In the genomic region with DNA sequence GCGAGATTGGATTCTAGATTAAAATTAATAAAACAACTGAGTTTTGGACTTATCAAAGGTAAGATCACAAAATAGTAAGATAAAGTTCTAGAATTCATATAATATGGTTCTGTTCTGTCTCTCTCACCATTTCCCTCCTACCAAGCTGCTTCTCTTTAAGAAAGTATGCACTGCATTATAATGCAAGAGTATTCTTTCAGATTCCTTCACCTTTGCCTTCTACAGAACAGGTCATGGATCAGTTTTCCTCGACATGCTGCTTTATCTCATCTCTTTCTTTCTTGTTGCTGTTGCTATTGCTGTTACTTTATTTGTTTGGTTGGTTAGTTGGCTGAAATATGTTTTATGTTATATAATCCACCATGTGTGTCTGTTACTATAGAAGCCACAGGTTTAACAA, we compare ENCODE assay signal across 1 cellular context.
TF ChIP-seq lines count a peak whose summit lies in the region.

No MANE protein-coding gene starts in this region.

TF ChIP-seq in GM23338, 12 proteins besides CTCF, POLR2A, EP300 and RAD21 (continued from another document):
- TF ChIP-seq, protein P1, sequence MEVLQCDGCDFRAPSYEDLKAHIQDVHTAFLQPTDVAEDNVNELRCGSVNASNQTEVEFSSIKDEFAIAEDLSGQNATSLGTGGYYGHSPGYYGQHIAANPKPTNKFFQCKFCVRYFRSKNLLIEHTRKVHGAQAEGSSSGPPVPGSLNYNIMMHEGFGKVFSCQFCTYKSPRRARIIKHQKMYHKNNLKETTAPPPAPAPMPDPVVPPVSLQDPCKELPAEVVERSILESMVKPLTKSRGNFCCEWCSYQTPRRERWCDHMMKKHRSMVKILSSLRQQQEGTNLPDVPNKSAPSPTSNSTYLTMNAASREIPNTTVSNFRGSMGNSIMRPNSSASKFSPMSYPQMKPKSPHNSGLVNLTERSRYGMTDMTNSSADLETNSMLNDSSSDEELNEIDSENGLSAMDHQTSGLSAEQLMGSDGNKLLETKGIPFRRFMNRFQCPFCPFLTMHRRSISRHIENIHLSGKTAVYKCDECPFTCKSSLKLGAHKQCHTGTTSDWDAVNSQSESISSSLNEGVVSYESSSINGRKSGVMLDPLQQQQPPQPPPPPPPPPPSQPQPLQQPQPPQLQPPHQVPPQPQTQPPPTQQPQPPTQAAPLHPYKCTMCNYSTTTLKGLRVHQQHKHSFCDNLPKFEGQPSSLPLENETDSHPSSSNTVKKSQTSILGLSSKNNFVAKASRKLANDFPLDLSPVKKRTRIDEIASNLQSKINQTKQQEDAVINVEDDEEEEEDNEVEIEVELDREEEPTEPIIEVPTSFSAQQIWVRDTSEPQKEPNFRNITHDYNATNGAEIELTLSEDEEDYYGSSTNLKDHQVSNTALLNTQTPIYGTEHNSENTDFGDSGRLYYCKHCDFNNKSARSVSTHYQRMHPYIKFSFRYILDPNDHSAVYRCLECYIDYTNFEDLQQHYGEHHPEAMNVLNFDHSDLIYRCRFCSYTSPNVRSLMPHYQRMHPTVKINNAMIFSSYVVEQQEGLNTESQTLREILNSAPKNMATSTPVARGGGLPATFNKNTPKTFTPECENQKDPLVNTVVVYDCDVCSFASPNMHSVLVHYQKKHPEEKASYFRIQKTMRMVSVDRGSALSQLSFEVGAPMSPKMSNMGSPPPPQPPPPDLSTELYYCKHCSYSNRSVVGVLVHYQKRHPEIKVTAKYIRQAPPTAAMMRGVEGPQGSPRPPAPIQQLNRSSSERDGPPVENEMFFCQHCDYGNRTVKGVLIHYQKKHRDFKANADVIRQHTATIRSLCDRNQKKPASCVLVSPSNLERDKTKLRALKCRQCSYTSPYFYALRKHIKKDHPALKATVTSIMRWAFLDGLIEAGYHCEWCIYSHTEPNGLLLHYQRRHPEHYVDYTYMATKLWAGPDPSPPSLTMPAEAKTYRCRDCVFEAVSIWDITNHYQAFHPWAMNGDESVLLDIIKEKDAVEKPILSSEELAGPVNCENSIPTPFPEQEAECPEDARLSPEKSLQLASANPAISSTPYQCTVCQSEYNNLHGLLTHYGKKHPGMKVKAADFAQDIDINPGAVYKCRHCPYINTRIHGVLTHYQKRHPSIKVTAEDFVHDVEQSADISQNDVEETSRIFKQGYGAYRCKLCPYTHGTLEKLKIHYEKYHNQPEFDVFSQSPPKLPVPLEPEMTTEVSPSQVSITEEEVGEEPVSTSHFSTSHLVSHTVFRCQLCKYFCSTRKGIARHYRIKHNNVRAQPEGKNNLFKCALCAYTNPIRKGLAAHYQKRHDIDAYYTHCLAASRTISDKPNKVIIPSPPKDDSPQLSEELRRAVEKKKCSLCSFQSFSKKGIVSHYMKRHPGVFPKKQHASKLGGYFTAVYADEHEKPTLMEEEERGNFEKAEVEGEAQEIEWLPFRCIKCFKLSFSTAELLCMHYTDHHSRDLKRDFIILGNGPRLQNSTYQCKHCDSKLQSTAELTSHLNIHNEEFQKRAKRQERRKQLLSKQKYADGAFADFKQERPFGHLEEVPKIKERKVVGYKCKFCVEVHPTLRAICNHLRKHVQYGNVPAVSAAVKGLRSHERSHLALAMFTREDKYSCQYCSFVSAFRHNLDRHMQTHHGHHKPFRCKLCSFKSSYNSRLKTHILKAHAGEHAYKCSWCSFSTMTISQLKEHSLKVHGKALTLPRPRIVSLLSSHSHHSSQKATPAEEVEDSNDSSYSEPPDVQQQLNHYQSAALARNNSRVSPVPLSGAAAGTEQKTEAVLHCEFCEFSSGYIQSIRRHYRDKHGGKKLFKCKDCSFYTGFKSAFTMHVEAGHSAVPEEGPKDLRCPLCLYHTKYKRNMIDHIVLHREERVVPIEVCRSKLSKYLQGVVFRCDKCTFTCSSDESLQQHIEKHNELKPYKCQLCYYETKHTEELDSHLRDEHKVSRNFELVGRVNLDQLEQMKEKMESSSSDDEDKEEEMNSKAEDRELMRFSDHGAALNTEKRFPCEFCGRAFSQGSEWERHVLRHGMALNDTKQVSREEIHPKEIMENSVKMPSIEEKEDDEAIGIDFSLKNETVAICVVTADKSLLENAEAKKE (CRISPR knock-in tag; IDR thresholded peaks at IDR 0.05), result peak; percentile 21; the same call in 1 of the 2 replicates
TF ChIP-seq in GM23338: peak in this region for 1.
